Comparison of ENCODE assay signal across 11 cellular contexts in genomic region chr3:167493240-167493639, GRCh38. TPM values are rescaled to one million over a fixed set of nuclear protein-coding genes. Genes with fewer than 3 reads are reported as not detected.
DNase-seq lines count a peak whose midpoint lies in the region; FAIRE-seq and TF ChIP-seq lines count a peak whose summit lies in the region.
"Had no signal": no experiment of that assay in that cellular context is flagged by ENCODE, and none has a peak within 500 bp of the region (broad histone marks: within the 10 kb centered on the region; RNA-seq: fewer than 3 reads in every experiment).

No MANE protein-coding gene starts in this region.

- H3K4me3 ChIP-seq in testis: no peak overlapping the region

- H3K27ac ChIP-seq in testis: no peak overlapping the region

- DNase-seq in NCI-H748 (lab: John Stamatoyannopoulos, UW; ENCODE audit: unreplicated experiment): peak; percentile 1
- DNase-seq in NCI-H748 treated with DMSO at 0.1 percent for 48 hours (lab: John Stamatoyannopoulos, UW): no peak
- DNase-seq in KBM-7: peak; percentile 4
- DNase-seq in cerebellar cortex (ENCODE audit: low spot score): peak; percentile 19
- no peak for DNase-seq in testis
- DNase-seq in LoVo (ENCODE audit: low spot score): no peak
- DNase-seq in GM19239 (ENCODE audit: insufficient read length, low spot score): no peak
- no peak for DNase-seq in T-helper 9 cell
- DNase-seq: naive B cell; stimulated activated CD4-positive, alpha-beta T cell treated with anti-CD3 and anti-CD28 coated beads, Interleukin-4, amount 100 ng/mL, for 1 hour had no signal

- H3K27me3 ChIP-seq in testis: no peaks in the 10 kb centered on the region

- TF ChIP-seq CTCF in testis (IDR thresholded peaks at IDR 0.05): peak in 2 of 3 experiments; percentile 3 to 18

- in situ Hi-C loops in KBM-7 (cut with MboI; ENCODE audit: low pct_unique_long_range_greater_than_20kb, low sequenced_read_pairs): no loop called here

- WGBS in testis, 2 donors: 73 to 82% methylated on average over 3 of the region's 3 CpGs

- FAIRE-seq in GM19239 (lab: Jason Lieb, UNC): no peak
- FAIRE-seq: frontal cortex had no signal

- no peaks in the 10 kb centered on the region for H3K4me1 ChIP-seq in testis

- H3K36me3 ChIP-seq in testis (ENCODE audit: low read depth, missing control alignments): no peaks in the 10 kb centered on the region

- TF ChIP-seq POLR2A in testis (IDR thresholded peaks at IDR 0.05): no peak

- intact Hi-C loops in testis (cut with DNase I; ENCODE audit: low total_unique reads): no loop called here

- H3K9me3 ChIP-seq in testis: no peaks in the 10 kb centered on the region

RNA-seq across cellular contexts. Expression of gene SERPINI2, which starts 19.4 kb away (rescaled TPM):
- total RNA-seq in testis: under 1 TPM in 1 of 2 donors, not detected in 1; 0.25 TPM
- 0.47 TPM for polyA plus RNA-seq in testis (ENCODE audit: insufficient read depth, low read depth, low replicate concordance)

Comparison
In these comparisons a context has a peak if more than half of its experiments do, and no peak if none do; other contexts are left out.
1. DNase-seq: peak in NCI-H748 (single experiment), KBM-7 (single experiment) and cerebellar cortex (single experiment); none in NCI-H748 treated with DMSO at 0.1 percent for 48 hours (single experiment), testis (single experiment), LoVo (single experiment), GM19239 (single experiment) and T-helper 9 cell (single experiment).